ENCODE assay signal across 1 cellular context in the genomic region with DNA sequence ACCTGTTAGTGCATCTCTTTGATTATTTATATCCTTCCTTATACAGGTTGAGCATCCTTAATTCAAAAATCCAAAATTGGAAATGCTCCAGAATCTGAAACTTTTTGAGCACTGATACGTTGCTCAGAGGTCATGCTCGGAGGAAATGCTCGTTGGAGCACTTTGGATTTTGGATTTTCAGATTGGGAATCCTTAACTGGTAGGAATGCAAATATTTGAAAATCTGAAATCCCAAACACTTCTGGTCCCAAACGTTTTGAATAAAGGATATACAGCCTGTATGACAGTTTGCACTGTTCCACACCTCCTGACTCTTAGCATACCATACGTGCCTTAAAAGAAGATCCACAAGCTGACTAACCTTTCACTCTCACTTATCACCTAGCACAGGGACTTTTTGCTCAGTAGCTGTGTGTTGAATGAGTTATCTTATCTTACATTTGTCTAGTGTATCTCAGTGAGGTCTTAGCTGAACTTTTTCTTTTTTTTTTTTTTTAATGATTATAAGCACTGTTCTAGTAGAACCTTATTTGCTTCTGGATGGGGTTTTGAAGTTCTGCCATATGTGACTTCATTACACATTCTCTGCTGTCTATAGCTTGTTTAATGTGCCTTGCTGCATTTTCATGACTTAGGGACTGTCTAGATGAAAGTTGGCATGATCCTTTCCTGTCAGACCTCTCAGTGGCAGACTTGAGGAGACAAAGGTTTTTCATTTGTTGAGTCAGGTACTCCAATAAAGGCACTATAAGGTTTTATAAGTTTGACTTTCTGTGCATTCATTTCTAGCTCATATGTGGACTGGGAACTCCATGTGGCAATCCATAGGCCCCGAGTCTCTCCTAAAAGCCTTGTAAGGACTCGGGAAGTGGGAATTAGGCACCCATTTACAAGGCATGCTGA.
A peak's percentile ranks its signal among the peaks of the same experiment; 100 is the strongest.
TF ChIP-seq lines count a peak whose summit lies in the region.

No MANE protein-coding gene starts in this region.

TF ChIP-seq in K562, 482 proteins besides CTCF, POLR2A, EP300 and RAD21 (continued from another document and continues in another):
- TF ChIP-seq HMBOX1 (IDR thresholded peaks at IDR 0.05) = peak; percentile 51; the same call in 1 of the 2 replicates
- no peak for TF ChIP-seq CREB3 (tag; conservative IDR thresholded peaks at IDR 0.05; ENCODE audit: low read depth)
- TF ChIP-seq ZNF23 (CRISPR knock-in tag; IDR thresholded peaks at IDR 0.05) = no peak
- TF ChIP-seq ZKSCAN8 (CRISPR knock-in tag; IDR thresholded peaks at IDR 0.05) = no peak
- no peak for TF ChIP-seq HDAC8 (tag; IDR thresholded peaks at IDR 0.05)
- TF ChIP-seq ZNF707 (CRISPR knock-in tag; conservative IDR thresholded peaks at IDR 0.05) = no peak
- TF ChIP-seq, protein P1, sequence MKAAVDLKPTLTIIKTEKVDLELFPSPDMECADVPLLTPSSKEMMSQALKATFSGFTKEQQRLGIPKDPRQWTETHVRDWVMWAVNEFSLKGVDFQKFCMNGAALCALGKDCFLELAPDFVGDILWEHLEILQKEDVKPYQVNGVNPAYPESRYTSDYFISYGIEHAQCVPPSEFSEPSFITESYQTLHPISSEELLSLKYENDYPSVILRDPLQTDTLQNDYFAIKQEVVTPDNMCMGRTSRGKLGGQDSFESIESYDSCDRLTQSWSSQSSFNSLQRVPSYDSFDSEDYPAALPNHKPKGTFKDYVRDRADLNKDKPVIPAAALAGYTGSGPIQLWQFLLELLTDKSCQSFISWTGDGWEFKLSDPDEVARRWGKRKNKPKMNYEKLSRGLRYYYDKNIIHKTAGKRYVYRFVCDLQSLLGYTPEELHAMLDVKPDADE (conservative IDR thresholded peaks at IDR 0.05; ENCODE audit: control insufficient read depth, low read depth, low read length) = no peak
- TF ChIP-seq SMAD1 (IDR thresholded peaks at IDR 0.05; ENCODE audit: low read depth, low read length, partially characterized antibody) = no peak
- TF ChIP-seq, protein P2, sequence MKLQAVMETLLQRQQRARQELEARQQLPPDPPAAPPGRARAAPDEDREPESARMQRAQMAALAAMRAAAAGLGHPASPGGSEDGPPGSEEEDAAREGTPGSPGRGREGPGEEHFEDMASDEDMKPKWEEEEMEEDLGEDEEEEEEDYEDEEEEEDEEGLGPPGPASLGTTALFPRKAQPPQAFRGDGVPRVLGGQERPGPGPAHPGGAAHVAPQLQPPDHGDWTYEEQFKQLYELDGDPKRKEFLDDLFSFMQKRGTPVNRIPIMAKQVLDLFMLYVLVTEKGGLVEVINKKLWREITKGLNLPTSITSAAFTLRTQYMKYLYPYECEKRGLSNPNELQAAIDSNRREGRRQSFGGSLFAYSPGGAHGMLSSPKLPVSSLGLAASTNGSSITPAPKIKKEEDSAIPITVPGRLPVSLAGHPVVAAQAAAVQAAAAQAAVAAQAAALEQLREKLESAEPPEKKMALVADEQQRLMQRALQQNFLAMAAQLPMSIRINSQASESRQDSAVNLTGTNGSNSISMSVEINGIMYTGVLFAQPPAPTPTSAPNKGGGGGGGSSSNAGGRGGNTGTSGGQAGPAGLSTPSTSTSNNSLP (IDR thresholded peaks at IDR 0.05; ENCODE audit: borderline replicate concordance, low read depth, low read length) = no peak
- no peak for TF ChIP-seq ZNF140 (CRISPR knock-in tag; IDR thresholded peaks at IDR 0.05)
- TF ChIP-seq HMG20A (CRISPR knock-in tag; conservative IDR thresholded peaks at IDR 0.05) = no peak
- TF ChIP-seq PTBP1 (IDR thresholded peaks at IDR 0.05; ENCODE audit: low read depth, low read length) = no peak
- TF ChIP-seq ZNF398 (CRISPR knock-in tag; IDR thresholded peaks at IDR 0.05) = no peak
- TF ChIP-seq THRB (CRISPR knock-in tag; conservative IDR thresholded peaks at IDR 0.05) = no peak
- TF ChIP-seq YBX1 (IDR thresholded peaks at IDR 0.05) = no peak
- TF ChIP-seq NFIC (IDR thresholded peaks at IDR 0.05) = peak; percentile 22; the same call in 1 of the 2 replicates
- TF ChIP-seq MYC (IDR thresholded peaks at IDR 0.05; ENCODE audit: low read depth, low read length) = 0 out of 2 replicates have a peak, but pooled peaks have one; percentile 24
- no peak for TF ChIP-seq MYC (CRISPR knock-in tag; IDR thresholded peaks at IDR 0.05; ENCODE audit: borderline replicate concordance, low read depth)
- TF ChIP-seq, protein P3, sequence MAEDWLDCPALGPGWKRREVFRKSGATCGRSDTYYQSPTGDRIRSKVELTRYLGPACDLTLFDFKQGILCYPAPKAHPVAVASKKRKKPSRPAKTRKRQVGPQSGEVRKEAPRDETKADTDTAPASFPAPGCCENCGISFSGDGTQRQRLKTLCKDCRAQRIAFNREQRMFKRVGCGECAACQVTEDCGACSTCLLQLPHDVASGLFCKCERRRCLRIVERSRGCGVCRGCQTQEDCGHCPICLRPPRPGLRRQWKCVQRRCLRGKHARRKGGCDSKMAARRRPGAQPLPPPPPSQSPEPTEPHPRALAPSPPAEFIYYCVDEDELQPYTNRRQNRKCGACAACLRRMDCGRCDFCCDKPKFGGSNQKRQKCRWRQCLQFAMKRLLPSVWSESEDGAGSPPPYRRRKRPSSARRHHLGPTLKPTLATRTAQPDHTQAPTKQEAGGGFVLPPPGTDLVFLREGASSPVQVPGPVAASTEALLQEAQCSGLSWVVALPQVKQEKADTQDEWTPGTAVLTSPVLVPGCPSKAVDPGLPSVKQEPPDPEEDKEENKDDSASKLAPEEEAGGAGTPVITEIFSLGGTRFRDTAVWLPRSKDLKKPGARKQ (CRISPR knock-in tag; IDR thresholded peaks at IDR 0.05) = no peak
- TF ChIP-seq, protein P4, sequence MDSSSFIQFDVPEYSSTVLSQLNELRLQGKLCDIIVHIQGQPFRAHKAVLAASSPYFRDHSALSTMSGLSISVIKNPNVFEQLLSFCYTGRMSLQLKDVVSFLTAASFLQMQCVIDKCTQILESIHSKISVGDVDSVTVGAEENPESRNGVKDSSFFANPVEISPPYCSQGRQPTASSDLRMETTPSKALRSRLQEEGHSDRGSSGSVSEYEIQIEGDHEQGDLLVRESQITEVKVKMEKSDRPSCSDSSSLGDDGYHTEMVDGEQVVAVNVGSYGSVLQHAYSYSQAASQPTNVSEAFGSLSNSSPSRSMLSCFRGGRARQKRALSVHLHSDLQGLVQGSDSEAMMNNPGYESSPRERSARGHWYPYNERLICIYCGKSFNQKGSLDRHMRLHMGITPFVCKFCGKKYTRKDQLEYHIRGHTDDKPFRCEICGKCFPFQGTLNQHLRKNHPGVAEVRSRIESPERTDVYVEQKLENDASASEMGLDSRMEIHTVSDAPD (CRISPR knock-in tag; IDR thresholded peaks at IDR 0.05) = no peak
- no peak for TF ChIP-seq BMI1 (IDR thresholded peaks at IDR 0.05; ENCODE audit: low read length)
- no peak for TF ChIP-seq ASH1L (IDR thresholded peaks at IDR 0.05; ENCODE audit: borderline replicate concordance, low read depth, partially characterized antibody)
- TF ChIP-seq ZNF592 (IDR thresholded peaks at IDR 0.05) = no peak
- TF ChIP-seq MCM2 (IDR thresholded peaks at IDR 0.05; ENCODE audit: low read depth) = no peak
- TF ChIP-seq NR4A1 (CRISPR knock-in tag; IDR thresholded peaks at IDR 0.05) = no peak
- no peak for TF ChIP-seq NR4A1 (tag; IDR thresholded peaks at IDR 0.05)
- no peak for TF ChIP-seq SIN3A (IDR thresholded peaks at IDR 0.05; ENCODE audit: borderline replicate concordance in 2 of 2, control insufficient read depth in 1 of 2, low read depth in 2 of 2, low read length in 2 of 2)
